ENCODE assay signal across 2 cellular contexts in the genomic region with DNA sequence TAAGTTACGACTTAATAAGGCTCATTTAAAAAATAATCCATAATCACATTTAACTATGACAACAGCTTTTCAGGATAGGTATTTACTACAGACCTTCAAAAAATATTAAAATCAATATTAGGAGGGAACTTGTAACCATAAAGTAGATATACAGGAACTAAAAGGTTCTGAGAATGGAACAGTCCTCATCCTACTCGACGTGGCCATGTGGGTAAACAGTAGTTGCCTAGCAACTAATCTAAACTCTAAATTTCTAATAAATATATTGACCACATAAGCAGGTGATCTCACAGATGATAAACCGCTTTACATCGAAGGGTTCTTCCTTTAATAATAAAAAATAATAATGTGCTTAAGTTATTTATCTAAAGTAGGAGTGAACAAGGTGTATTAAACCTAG.
TF ChIP-seq lines count a peak whose summit lies in the region.

No MANE protein-coding gene starts in this region.

TF ChIP-seq in K562, 482 proteins besides CTCF, POLR2A, EP300 and RAD21 (continued from another document):
- TF ChIP-seq ZNF224 (CRISPR knock-in tag; IDR thresholded peaks at IDR 0.05) (no peak), GABPB1 (CRISPR knock-in tag; IDR thresholded peaks at IDR 0.05) (no peak), RBM15 (IDR thresholded peaks at IDR 0.05; ENCODE audit: insufficient read depth, low read length) (no peak)
- TF ChIP-seq, protein P1, sequence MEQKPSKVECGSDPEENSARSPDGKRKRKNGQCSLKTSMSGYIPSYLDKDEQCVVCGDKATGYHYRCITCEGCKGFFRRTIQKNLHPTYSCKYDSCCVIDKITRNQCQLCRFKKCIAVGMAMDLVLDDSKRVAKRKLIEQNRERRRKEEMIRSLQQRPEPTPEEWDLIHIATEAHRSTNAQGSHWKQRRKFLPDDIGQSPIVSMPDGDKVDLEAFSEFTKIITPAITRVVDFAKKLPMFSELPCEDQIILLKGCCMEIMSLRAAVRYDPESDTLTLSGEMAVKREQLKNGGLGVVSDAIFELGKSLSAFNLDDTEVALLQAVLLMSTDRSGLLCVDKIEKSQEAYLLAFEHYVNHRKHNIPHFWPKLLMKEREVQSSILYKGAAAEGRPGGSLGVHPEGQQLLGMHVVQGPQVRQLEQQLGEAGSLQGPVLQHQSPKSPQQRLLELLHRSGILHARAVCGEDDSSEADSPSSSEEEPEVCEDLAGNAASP (IDR thresholded peaks at IDR 0.05) = no peak
- TF ChIP-seq, protein P2, sequence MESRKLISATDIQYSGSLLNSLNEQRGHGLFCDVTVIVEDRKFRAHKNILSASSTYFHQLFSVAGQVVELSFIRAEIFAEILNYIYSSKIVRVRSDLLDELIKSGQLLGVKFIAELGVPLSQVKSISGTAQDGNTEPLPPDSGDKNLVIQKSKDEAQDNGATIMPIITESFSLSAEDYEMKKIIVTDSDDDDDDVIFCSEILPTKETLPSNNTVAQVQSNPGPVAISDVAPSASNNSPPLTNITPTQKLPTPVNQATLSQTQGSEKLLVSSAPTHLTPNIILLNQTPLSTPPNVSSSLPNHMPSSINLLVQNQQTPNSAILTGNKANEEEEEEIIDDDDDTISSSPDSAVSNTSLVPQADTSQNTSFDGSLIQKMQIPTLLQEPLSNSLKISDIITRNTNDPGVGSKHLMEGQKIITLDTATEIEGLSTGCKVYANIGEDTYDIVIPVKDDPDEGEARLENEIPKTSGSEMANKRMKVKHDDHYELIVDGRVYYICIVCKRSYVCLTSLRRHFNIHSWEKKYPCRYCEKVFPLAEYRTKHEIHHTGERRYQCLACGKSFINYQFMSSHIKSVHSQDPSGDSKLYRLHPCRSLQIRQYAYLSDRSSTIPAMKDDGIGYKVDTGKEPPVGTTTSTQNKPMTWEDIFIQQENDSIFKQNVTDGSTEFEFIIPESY (CRISPR knock-in tag; IDR thresholded peaks at IDR 0.05) = no peak

TF ChIP-seq in HEK293T, 16 proteins besides CTCF, POLR2A, EP300 and RAD21 (continued from another document):
- TF ChIP-seq L3MBTL2 (conservative IDR thresholded peaks at IDR 0.05) (no peak), ARNT (IDR thresholded peaks at IDR 0.05) (no peak), FOXM1 (IDR thresholded peaks at IDR 0.05; ENCODE audit: borderline replicate concordance) (no peak), ELF4 (IDR thresholded peaks at IDR 0.05) (no peak), SUZ12 (IDR thresholded peaks at IDR 0.05) (no peak), HDGF (IDR thresholded peaks at IDR 0.05; ENCODE audit: borderline replicate concordance) (no peak)
